ENCODE assay signal across 10 cellular contexts in the genomic region with DNA sequence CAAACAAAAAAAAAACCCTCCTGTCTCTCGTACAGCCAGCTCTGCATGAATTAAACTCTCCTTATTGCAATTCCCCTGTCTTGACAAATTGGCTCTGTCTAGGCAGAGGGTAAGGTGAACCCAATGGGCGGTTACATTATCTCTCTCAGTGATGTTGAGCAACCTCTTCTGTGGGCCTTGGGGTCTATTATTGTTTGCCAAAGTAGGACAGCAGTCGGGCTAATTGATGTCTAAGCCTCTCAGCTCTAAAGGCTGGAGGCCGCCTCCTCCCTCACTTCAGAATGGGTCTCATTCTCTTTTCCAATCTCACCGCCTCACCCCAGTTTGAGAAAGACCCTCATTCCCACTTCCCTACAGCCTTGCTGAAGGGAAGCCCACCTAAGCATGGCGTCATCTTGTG. TPM values are rescaled to one million over a fixed set of nuclear protein-coding genes. Genes with fewer than 3 reads are reported as not detected.
DNase-seq lines count a peak whose midpoint lies in the region; ATAC-seq, FAIRE-seq and TF ChIP-seq lines count a peak whose summit lies in the region.
"Had no signal": no experiment of that assay in that cellular context is flagged by ENCODE, and none has a peak within 500 bp of the region (broad histone marks: within the 10 kb centered on the region; RNA-seq: fewer than 3 reads in every experiment).

No MANE protein-coding gene starts in this region.

- intact Hi-C loops in activated T-helper 2 cell treated with anti-CD3 and anti-CD28 coated beads, Interferon-gamma antibody, Interleukin-2, Interleukin-4, amounts not matched to agents 10 μg/mL and 5 μg/mL and 100 μg/mL, durations not matched to agents 14 hours and 24 hours and 36 hours (cut with micrococcal nuclease), result no loop called here
- intact Hi-C loops in left lung (cut with DNase I), result no loop called here
- intact Hi-C loops in stomach (cut with DNase I; ENCODE audit: low total_unique reads), result no loop called here

- H3K36me3 ChIP-seq in left lung, result no peaks in the 10 kb centered on the region
- H3K36me3 ChIP-seq in stomach, result peaks cover 0 to 4% (median 2%) of the 10 kb centered on the region in 4 donors

- H3K27me3 ChIP-seq in left lung (no peaks in the 10 kb centered on the region), stomach (no peaks in the 10 kb centered on the region)

- no peak for TF ChIP-seq POLR2A in stomach (IDR thresholded peaks at IDR 0.05)

- DNase-seq in NCI-H2227 treated with DMSO at 0.1 percent for 48 hours (lab: John Stamatoyannopoulos, UW) (peak; percentile 30), NCI-H2227 (lab: John Stamatoyannopoulos, UW; ENCODE audit: unreplicated experiment) (no peak), left lung (no peak), stomach (no peak), RCC 7860 (ENCODE audit: low spot score) (no peak), DMS53 treated with DMSO at 0.1 percent for 48 hours (lab: John Stamatoyannopoulos, UW; ENCODE audit: unreplicated experiment) (no peak)
- DNase-seq in activated T-helper 2 cell treated with anti-CD3 and anti-CD28 coated beads, Interferon-gamma antibody, Interleukin-2, Interleukin-4, amounts not matched to agents 10 μg/mL and 5 μg/mL and 100 μg/mL, durations not matched to agents 14 hours and 24 hours and 36 hours (ENCODE audit: low spot score), result no peak

- H3K9me3 ChIP-seq in left lung (no peaks in the 10 kb centered on the region), stomach (no peaks in the 10 kb centered on the region)

- H3K4me1 ChIP-seq in left lung (peaks cover 42 to 86% of the 10 kb centered on the region in 2 donors), stomach (peaks cover 58 to 88% (median 78%) of the 10 kb centered on the region in 4 donors)

- H3K4me1 Mint-ChIP-seq in activated T-helper 2 cell treated with anti-CD3 and anti-CD28 coated beads, Interferon-gamma antibody, Interleukin-2, Interleukin-4, amounts not matched to agents 10 μg/mL and 5 μg/mL and 100 μg/mL, durations not matched to agents 14 hours and 24 hours and 36 hours (ENCODE audit: low read depth), result peaks cover 49% of the 10 kb centered on the region

- peak overlapping the region; percentile 98 for H3K27ac Mint-ChIP-seq in activated T-helper 2 cell treated with anti-CD3 and anti-CD28 coated beads, Interferon-gamma antibody, Interleukin-2, Interleukin-4, amounts not matched to agents 10 μg/mL and 5 μg/mL and 100 μg/mL, durations not matched to agents 14 hours and 24 hours and 36 hours

- FAIRE-seq in RCC 7860 (lab: Jason Lieb, UNC), result no peak
- FAIRE-seq: A204.1, GM12891 had no signal

- no peak for TF ChIP-seq EP300 in stomach (IDR thresholded peaks at IDR 0.05)

- H3K27ac ChIP-seq in left lung (peak overlapping the region; percentile 98), stomach (peak overlapping the region; percentile 37 to 100 (median 97))

- TF ChIP-seq CTCF in left lung (IDR thresholded peaks at IDR 0.05) (no peak), stomach (IDR thresholded peaks at IDR 0.05) (no peak)

- H3K27me3 Mint-ChIP-seq in activated T-helper 2 cell treated with anti-CD3 and anti-CD28 coated beads, Interferon-gamma antibody, Interleukin-2, Interleukin-4, amounts not matched to agents 10 μg/mL and 5 μg/mL and 100 μg/mL, durations not matched to agents 14 hours and 24 hours and 36 hours (ENCODE audit: low read depth), result no peaks in the 10 kb centered on the region

- peaks cover 8% of the 10 kb centered on the region for H3K36me3 Mint-ChIP-seq in activated T-helper 2 cell treated with anti-CD3 and anti-CD28 coated beads, Interferon-gamma antibody, Interleukin-2, Interleukin-4, amounts not matched to agents 10 μg/mL and 5 μg/mL and 100 μg/mL, durations not matched to agents 14 hours and 24 hours and 36 hours (ENCODE audit: low read depth)

- H3K4me3 ChIP-seq in left lung (no peak overlapping the region), stomach (no peak overlapping the region)

- WGBS in stomach, 5 donors, result 83 to 91% (median 88%) methylated on average over 6 of the region's 6 CpGs

- no peaks in the 10 kb centered on the region for H3K9me3 Mint-ChIP-seq in activated T-helper 2 cell treated with anti-CD3 and anti-CD28 coated beads, Interferon-gamma antibody, Interleukin-2, Interleukin-4, amounts not matched to agents 10 μg/mL and 5 μg/mL and 100 μg/mL, durations not matched to agents 14 hours and 24 hours and 36 hours

- peak overlapping the region; percentile 70 for H3K4me3 Mint-ChIP-seq in activated T-helper 2 cell treated with anti-CD3 and anti-CD28 coated beads, Interferon-gamma antibody, Interleukin-2, Interleukin-4, amounts not matched to agents 10 μg/mL and 5 μg/mL and 100 μg/mL, durations not matched to agents 14 hours and 24 hours and 36 hours (ENCODE audit: low read depth)

- ATAC-seq in left lung (no peak), HG03521 (IDR thresholded peaks at IDR 0.05; ENCODE audit: unreplicated experiment) (no peak)

RNA-seq across cellular contexts. Expression of gene SLC25A45, which starts 1.3 kb away (rescaled TPM):
- 14.6 and 16.3 TPM in 2 replicates for total RNA-seq in activated T-helper 2 cell treated with anti-CD3 and anti-CD28 coated beads, Interferon-gamma antibody, Interleukin-2, Interleukin-4, amounts not matched to agents 10 μg/mL and 5 μg/mL and 100 μg/mL, durations not matched to agents 14 hours and 24 hours and 36 hours
- total RNA-seq in left lung (1 to 10 TPM; 8.4 to 9.8 TPM), stomach (100 to 1,000 TPM in 1 of 5 donors, 1 to 10 TPM in 4; 1.2 to 101 (median 2.4) TPM)
- 1 to 10 TPM; 1.9 to 3.8 (median 3.1) TPM for polyA plus RNA-seq in stomach

RNA-seq across cellular contexts. Expression of gene FRMD8, which starts 2.7 kb away (rescaled TPM):
- 39.7 and 39.8 TPM in 2 replicates for total RNA-seq in activated T-helper 2 cell treated with anti-CD3 and anti-CD28 coated beads, Interferon-gamma antibody, Interleukin-2, Interleukin-4, amounts not matched to agents 10 μg/mL and 5 μg/mL and 100 μg/mL, durations not matched to agents 14 hours and 24 hours and 36 hours
- total RNA-seq in left lung (10 to 100 TPM; 31.7 to 31.9 TPM), stomach (100 to 1,000 TPM in 3 of 5 donors, 10 to 100 TPM in 1, 1 to 10 TPM in 1; 9.3 to 340 (median 114) TPM)
- 10 to 100 TPM; 11.8 to 16.3 (median 13.6) TPM for polyA plus RNA-seq in stomach

RNA-seq across cellular contexts. Expression of gene TIGD3, which starts 29.2 kb away (rescaled TPM):
- total RNA-seq in activated T-helper 2 cell treated with anti-CD3 and anti-CD28 coated beads, Interferon-gamma antibody, Interleukin-2, Interleukin-4, amounts not matched to agents 10 μg/mL and 5 μg/mL and 100 μg/mL, durations not matched to agents 14 hours and 24 hours and 36 hours, result 1.3 and 1.6 TPM in 2 replicates
- total RNA-seq in left lung (under 1 TPM; 0.21 to 0.32 TPM), stomach (1 to 10 TPM in 1 of 5 donors, not detected in 4; 4.5 TPM)
- polyA plus RNA-seq in stomach, result under 1 TPM in 2 of 3 donors, not detected in 1; 0.25 to 0.44 TPM

RNA-seq across cellular contexts. Expression of gene NEAT1, which starts 38.8 kb away (rescaled TPM):
- total RNA-seq in activated T-helper 2 cell treated with anti-CD3 and anti-CD28 coated beads, Interferon-gamma antibody, Interleukin-2, Interleukin-4, amounts not matched to agents 10 μg/mL and 5 μg/mL and 100 μg/mL, durations not matched to agents 14 hours and 24 hours and 36 hours, result 422 and 430 TPM in 2 replicates
- total RNA-seq in left lung (1,000 to 10,000 TPM; 1,146 to 1,441 TPM), stomach (1,000 to 10,000 TPM in 2 of 5 donors, 100 to 1,000 TPM in 3; 253 to 2,124 (median 789) TPM)
- polyA plus RNA-seq in stomach, result 1,000 to 10,000 TPM in 1 of 3 donors, 100 to 1,000 TPM in 2; 131 to 1,368 (median 157) TPM

RNA-seq across cellular contexts. Expression of gene DPF2, which starts 50.1 kb away (rescaled TPM):
- 77.0 and 78.1 TPM in 2 replicates for total RNA-seq in activated T-helper 2 cell treated with anti-CD3 and anti-CD28 coated beads, Interferon-gamma antibody, Interleukin-2, Interleukin-4, amounts not matched to agents 10 μg/mL and 5 μg/mL and 100 μg/mL, durations not matched to agents 14 hours and 24 hours and 36 hours
- total RNA-seq in left lung (10 to 100 TPM; 47.4 to 51.4 TPM), stomach (10 to 100 TPM; 14.7 to 92.8 (median 35.1) TPM)
- 10 to 100 TPM; 14.9 to 22.6 (median 19.6) TPM for polyA plus RNA-seq in stomach
